Comparison of ENCODE assay signal across 8 cellular contexts in the genomic region with DNA sequence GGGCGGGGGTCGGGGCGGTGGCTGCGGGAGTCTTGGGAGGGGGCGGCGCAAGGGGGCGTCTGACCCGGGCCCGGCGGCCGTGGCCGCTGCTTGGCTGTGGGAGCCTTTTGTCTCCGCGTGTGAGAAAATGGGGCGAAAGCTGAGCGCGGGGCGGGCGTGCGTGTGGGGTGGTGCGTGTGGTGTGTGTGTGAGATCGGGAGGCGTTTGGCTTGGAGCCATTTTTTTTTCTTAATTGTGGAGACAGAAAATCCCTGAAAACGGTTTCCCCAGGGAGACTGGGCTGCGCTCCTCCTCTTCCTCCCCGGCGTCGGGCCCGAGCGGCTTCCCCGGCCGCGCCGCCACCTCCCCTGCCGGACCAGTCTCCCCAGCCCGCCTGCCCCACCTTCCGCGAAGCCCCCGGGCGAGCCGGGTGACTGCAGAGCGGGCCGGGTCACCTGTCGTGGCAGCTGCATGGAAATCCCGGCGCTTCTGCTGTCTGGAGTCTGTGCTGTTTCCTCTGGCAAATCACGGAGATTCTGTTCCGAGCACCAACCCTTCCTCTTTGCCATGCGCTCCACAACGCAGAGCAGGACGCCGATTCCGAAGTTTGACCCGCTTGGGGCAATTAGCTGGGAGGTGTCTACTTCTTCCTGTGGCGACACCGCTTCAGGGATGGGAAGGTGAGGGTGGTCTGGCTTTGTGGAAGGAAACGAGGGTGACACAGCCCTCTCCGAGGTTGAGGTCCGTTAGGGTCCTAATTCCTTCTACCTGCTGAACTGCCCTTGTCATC.
A peak's percentile ranks its signal among the peaks of the same experiment; 100 is the strongest.
DNase-seq lines count a peak whose midpoint lies in the region; ATAC-seq and TF ChIP-seq lines count a peak whose summit lies in the region.

No MANE protein-coding gene starts in this region.

- peak overlapping the region; percentile 4 for H4K8ac ChIP-seq in mesenchymal stem cell (ENCODE audit: low read length)

- peak overlapping the region; percentile 82 for H3K4me3 Mint-ChIP-seq in activated CD8-positive, alpha-beta memory T cell treated with anti-CD3 and anti-CD28 coated beads, Interleukin-2, amount 10 ng/mL, durations not matched to agents 7 days and 5 days

- peak overlapping the region; percentile 27 for H4K91ac ChIP-seq in mesenchymal stem cell (ENCODE audit: low read length)

- peak overlapping the region in 1 of 2 experiments; percentile 57 for H3K14ac ChIP-seq in mesenchymal stem cell (ENCODE audit: low read length in 2 of 2)

- H3K27ac Mint-ChIP-seq in activated CD8-positive, alpha-beta memory T cell treated with anti-CD3 and anti-CD28 coated beads, Interleukin-2, amount 10 ng/mL, durations not matched to agents 7 days and 5 days = peak overlapping the region; percentile 76

- H3K4ac ChIP-seq in mesenchymal stem cell (ENCODE audit: low read depth in 1 of 2, low read length in 2 of 2) = peak overlapping the region in 1 of 2 experiments; percentile 92

- H3K4me2 ChIP-seq in mesenchymal stem cell (ENCODE audit: low read length, poor library complexity, severe bottlenecking) = peak overlapping the region; percentile 58

- H3K4me3 ChIP-seq in endocrine pancreas (ENCODE audit: control insufficient read depth, insufficient read depth, low read length) = peak overlapping the region; percentile 88
- peak overlapping the region; percentile 86 to 96 for H3K4me3 ChIP-seq in mesenchymal stem cell (ENCODE audit: insufficient read depth in 1 of 2, low read depth in 1 of 2, low read length in 2 of 2)

- CTCF ChIA-PET in activated CD8-positive, alpha-beta memory T cell treated with anti-CD3 and anti-CD28 coated beads, Interleukin-2, amount 10 ng/mL, durations not matched to agents 7 days and 5 days (lab: Charles Lee) = interaction anchor here (1.3 to 2.6 kb wide), 3 partner anchors 10 to 286 kb away, joined by 4 to 15 read pairs (median 5); no protein-coding TSS in a partner anchor

- H2BK15ac ChIP-seq in mesenchymal stem cell (ENCODE audit: low read depth, poor library complexity, severe bottlenecking) = peak overlapping the region; percentile 98

- peaks cover 6% of the 10 kb centered on the region for H3K4me1 ChIP-seq in endocrine pancreas (ENCODE audit: control insufficient read depth, insufficient read depth, low read length)
- H3K4me1 ChIP-seq in mesenchymal stem cell (ENCODE audit: control insufficient read depth, insufficient read depth, low read depth, low read length) = peaks cover 5% of the 10 kb centered on the region

- H3K27ac ChIP-seq in 22Rv1 (peak overlapping the region; percentile 92), mesenchymal stem cell (ENCODE audit: low read length, poor library complexity, severe bottlenecking) (peak overlapping the region; percentile 45)

- peak overlapping the region in 1 of 2 experiments; percentile 95 for H3K23ac ChIP-seq in mesenchymal stem cell (ENCODE audit: low read length in 2 of 2)

- H3K27me3 Mint-ChIP-seq in activated CD8-positive, alpha-beta memory T cell treated with anti-CD3 and anti-CD28 coated beads, Interleukin-2, amount 10 ng/mL, durations not matched to agents 7 days and 5 days = peaks cover 9% of the 10 kb centered on the region

- H3K9me3 ChIP-seq in endocrine pancreas (ENCODE audit: control insufficient read depth, low read length) = no peaks in the 10 kb centered on the region
- H3K9me3 ChIP-seq in mesenchymal stem cell (ENCODE audit: control insufficient read depth, low read length) = no peaks in the 10 kb centered on the region

- under 1% methylated on average over 34 of the region's 59 CpGs for WGBS in mesenchymal stem cell

- H3K9ac ChIP-seq in endocrine pancreas (ENCODE audit: control insufficient read depth, insufficient read depth, low read length) (peak overlapping the region; percentile 77), mesenchymal stem cell (ENCODE audit: low read length) (peak overlapping the region; percentile 88)

- TF ChIP-seq CTCF in 22Rv1 (IDR thresholded peaks at IDR 0.05) = no peak

- H2BK5ac ChIP-seq in mesenchymal stem cell (ENCODE audit: low read depth, low read length, poor library complexity, severe bottlenecking) = no peak overlapping the region

- peak overlapping the region; percentile 36 for H2AFZ ChIP-seq in mesenchymal stem cell (ENCODE audit: low read depth, low read length)

- H2BK120ac ChIP-seq in mesenchymal stem cell (ENCODE audit: low read depth, low read length) = peak overlapping the region; percentile 94

- no peaks in the 10 kb centered on the region for H3K36me3 Mint-ChIP-seq in activated CD8-positive, alpha-beta memory T cell treated with anti-CD3 and anti-CD28 coated beads, Interleukin-2, amount 10 ng/mL, durations not matched to agents 7 days and 5 days

- H3K4me1 Mint-ChIP-seq in activated CD8-positive, alpha-beta memory T cell treated with anti-CD3 and anti-CD28 coated beads, Interleukin-2, amount 10 ng/mL, durations not matched to agents 7 days and 5 days = peaks cover 22% of the 10 kb centered on the region

- DNase-seq in NCI-H774 (lab: John Stamatoyannopoulos, UW) = peak; percentile 28
- DNase-seq in activated CD8-positive, alpha-beta memory T cell treated with anti-CD3 and anti-CD28 coated beads, Interleukin-2, amount 10 ng/mL, durations not matched to agents 7 days and 5 days = peak; percentile 57
- peak; percentile 76 for DNase-seq in mesenchymal stem cell
- DNase-seq in stimulated activated CD8-positive, alpha-beta memory T cell treated with anti-CD3 and anti-CD28 coated beads, Interleukin-2, amount 100 ng/mL, for 48 hours (ENCODE audit: low read depth in 2 of 2) = peak; percentile 8 to 23

- no peaks in the 10 kb centered on the region for H3K36me3 ChIP-seq in endocrine pancreas (ENCODE audit: control insufficient read depth, insufficient read depth, low read length)
- H3K36me3 ChIP-seq in mesenchymal stem cell (ENCODE audit: control insufficient read depth in 1 of 2, insufficient read depth in 2 of 2, low read depth in 1 of 2, low read length in 2 of 2) = no peaks in the 10 kb centered on the region

- no peak overlapping the region for H2AK5ac ChIP-seq in mesenchymal stem cell (ENCODE audit: low read length, severe bottlenecking)

- peak overlapping the region; percentile 87 to 93 for H3K18ac ChIP-seq in mesenchymal stem cell (ENCODE audit: low read depth in 1 of 2, low read length in 2 of 2)

- peaks cover 8% of the 10 kb centered on the region for H3K79me1 ChIP-seq in mesenchymal stem cell (replicated peaks; ENCODE audit: low read length, poor library complexity, severe bottlenecking)

- no peak overlapping the region for H2BK12ac ChIP-seq in mesenchymal stem cell (ENCODE audit: low read length in 2 of 2)

- H3K27me3 ChIP-seq in endocrine pancreas (ENCODE audit: control insufficient read depth, insufficient read depth, low read length) = no peaks in the 10 kb centered on the region
- H3K27me3 ChIP-seq in mesenchymal stem cell (ENCODE audit: control insufficient read depth in 1 of 2, insufficient read depth in 1 of 2, low read length in 2 of 2) = no peaks in the 10 kb centered on the region

- no peaks in the 10 kb centered on the region for H3K9me3 Mint-ChIP-seq in activated CD8-positive, alpha-beta memory T cell treated with anti-CD3 and anti-CD28 coated beads, Interleukin-2, amount 10 ng/mL, durations not matched to agents 7 days and 5 days (ENCODE audit: low read depth)

- ATAC-seq in GM18909 (IDR thresholded peaks at IDR 0.05; ENCODE audit: poor library complexity, unreplicated experiment) (peak; percentile 25), HG03175 (IDR thresholded peaks at IDR 0.05; ENCODE audit: unreplicated experiment) (peak; percentile 37)
- peak; percentile 47 for ATAC-seq in activated CD8-positive, alpha-beta memory T cell treated with anti-CD3 and anti-CD28 coated beads, Interleukin-2, amount 10 ng/mL, durations not matched to agents 7 days and 5 days

Comparison
In these comparisons a context has a peak if more than half of its experiments do, and no peak if none do; other contexts are left out.
1. Peak in every context shown above with its lines: DNase-seq, ATAC-seq, H3K4me3 ChIP-seq and H3K27ac ChIP-seq.
2. DNase-seq: peak in every context shown above with its lines; median percentile 76 in mesenchymal stem cell; 57 in activated CD8-positive, alpha-beta memory T cell treated with anti-CD3 and anti-CD28 coated beads, Interleukin-2, amount 10 ng/mL, durations not matched to agents 7 days and 5 days; 28 in NCI-H774; 16 in stimulated activated CD8-positive, alpha-beta memory T cell treated with anti-CD3 and anti-CD28 coated beads, Interleukin-2, amount 100 ng/mL, for 48 hours.